8 cellular contexts compared by ENCODE assay signal in genomic region chr9:97633859-97634485, GRCh38. TPM values are rescaled to one million over a fixed set of nuclear protein-coding genes. Genes with fewer than 3 reads are reported as not detected.
DNase-seq lines count a peak whose midpoint lies in the region; ATAC-seq and TF ChIP-seq lines count a peak whose summit lies in the region.

No MANE protein-coding gene starts in this region.

- H3K27ac ChIP-seq in A673 (ENCODE audit: low read depth, low read length, poor library complexity, severe bottlenecking) (peak overlapping the region; percentile 99), OCI-LY7 (ENCODE audit: low read depth, low read length, poor library complexity, severe bottlenecking) (peak overlapping the region; percentile 89), ectodermal cell (ENCODE audit: insufficient read depth, low read depth, low read length, poor library complexity, severe bottlenecking) (peak overlapping the region; percentile 100)

- WGBS in ectodermal cell, 2 experiments = 1% methylated on average over 42 of the region's 42 CpGs

- H3K4me3 ChIP-seq in A673 (ENCODE audit: low read depth, low read length, poor library complexity, severe bottlenecking) (peak overlapping the region; percentile 96), OCI-LY7 (ENCODE audit: low read depth, low read length, poor library complexity, severe bottlenecking) (peak overlapping the region; percentile 97), ectodermal cell (ENCODE audit: insufficient read depth, low read depth, low read length) (peak overlapping the region; percentile 86), mucosa of stomach (ENCODE audit: low read length) (peak overlapping the region; percentile 52)

- H3K9me3 ChIP-seq in A673 (ENCODE audit: low read depth, low read length, poor library complexity, severe bottlenecking) (no peaks in the 10 kb centered on the region), OCI-LY7 (ENCODE audit: low read length) (no peaks in the 10 kb centered on the region), ectodermal cell (ENCODE audit: control insufficient read depth, low read length) (no peaks in the 10 kb centered on the region), mucosa of stomach (ENCODE audit: control insufficient read depth, low read length) (no peaks in the 10 kb centered on the region)

- H3K27me3 ChIP-seq in A673 (replicated peaks; ENCODE audit: insufficient read depth, low read depth, low read length, poor library complexity) (no peaks in the 10 kb centered on the region), ectodermal cell (ENCODE audit: control insufficient read depth, insufficient read depth, low read length, poor library complexity, severe bottlenecking) (no peaks in the 10 kb centered on the region), mucosa of stomach (ENCODE audit: control insufficient read depth, insufficient read depth, low read length) (no peaks in the 10 kb centered on the region)

- DNase-seq in A673 (ENCODE audit: low spot score) = no peak
- DNase-seq in OCI-LY7 (ENCODE audit: low spot score) = peak; percentile 28
- DNase-seq in HUDEP-2 (lab: John Stamatoyannopoulos, UW; ENCODE audit: unreplicated experiment in 76 of 76) = no peak
- DNase-seq in cerebellum (ENCODE audit: low spot score) = no peak

- H3K36me3 ChIP-seq in A673 (ENCODE audit: insufficient read depth, low read length, poor library complexity, severe bottlenecking) (no peaks in the 10 kb centered on the region), OCI-LY7 (ENCODE audit: insufficient read depth, low read length) (peaks cover 39% of the 10 kb centered on the region), ectodermal cell (ENCODE audit: control insufficient read depth, insufficient read depth, low read length) (no peaks in the 10 kb centered on the region), mucosa of stomach (ENCODE audit: control insufficient read depth, insufficient read depth, low read length) (no peaks in the 10 kb centered on the region)

- H2AFZ ChIP-seq in OCI-LY7 (ENCODE audit: low read length) = peak overlapping the region; percentile 60

- no peaks in the 10 kb centered on the region for H3K9me2 ChIP-seq in OCI-LY7 (ENCODE audit: insufficient read depth, low read length)

- BruUV-seq in A673 (replicated peaks; lab: Mats Ljungman, UMichigan) (no TSS peak), OCI-LY7 (replicated peaks; lab: Mats Ljungman, UMichigan) (no TSS peak)

- H3K4me2 ChIP-seq in OCI-LY7 (ENCODE audit: low read length) = peak overlapping the region; percentile 67

- no peak for TF ChIP-seq CTCF in A673 (conservative IDR thresholded peaks at IDR 0.05; ENCODE audit: low read depth, low read length)
- no peak for TF ChIP-seq CTCF in OCI-LY7 (conservative IDR thresholded peaks at IDR 0.05; ENCODE audit: low read length)

- POLR2A ChIA-PET in A673 (lab: Charles Lee; ENCODE audit: low non-redundant PET) (no interaction called here), OCI-LY7 (lab: Charles Lee) (interaction anchor here (0.9 to 2.8 kb wide), 8 partner anchors 12 to 760 kb away, joined by 3 to 22 read pairs (median 5); partner anchors contain the start of gene XPA)

- intact Hi-C loops in A673 (cut with micrococcal nuclease; ENCODE audit: unreplicated experiment) (no loop called here), OCI-LY7 (cut with micrococcal nuclease; ENCODE audit: unreplicated experiment) (loop anchor here (1.0 to 10.0 kb wide), 5 partner anchors 63 to 1757 kb away; partner anchors contain the start of genes ERCC6L2, TBC1D2, XPA and ZNF367)

- H4K20me1 ChIP-seq in OCI-LY7 (ENCODE audit: insufficient read depth, low read length) = peaks cover 33% of the 10 kb centered on the region

- H3K79me2 ChIP-seq in OCI-LY7 (ENCODE audit: insufficient read depth, low read depth, low read length) = peaks cover 92% of the 10 kb centered on the region

- CTCF ChIA-PET in A673 (lab: Charles Lee) = interaction anchor here (0.5 kb wide), 1 partner anchor 19 kb away, joined by 3 read pairs; no protein-coding TSS in a partner anchor
- CTCF ChIA-PET in OCI-LY7 (lab: Charles Lee; ENCODE audit: unreplicated experiment) = interaction anchor here (0.6 to 1.3 kb wide), 3 partner anchors 12 to 216 kb away, joined by 3 to 4 read pairs (median 3); partner anchors contain the start of gene XPA

- H3K9ac ChIP-seq in mucosa of stomach (ENCODE audit: low read length) = peak overlapping the region; percentile 98

- H3K4me1 ChIP-seq in A673 (ENCODE audit: insufficient read depth, low read length, poor library complexity, severe bottlenecking) (peaks cover 16% of the 10 kb centered on the region), OCI-LY7 (ENCODE audit: insufficient read depth, low read length, poor library complexity, severe bottlenecking) (peaks cover 47% of the 10 kb centered on the region), ectodermal cell (ENCODE audit: control insufficient read depth, insufficient read depth, low read length) (peaks cover 5% of the 10 kb centered on the region), mucosa of stomach (ENCODE audit: control insufficient read depth, insufficient read depth, low read length) (peaks cover 6% of the 10 kb centered on the region)

- ATAC-seq in GM19395 (IDR thresholded peaks at IDR 0.05; ENCODE audit: unreplicated experiment) = peak; percentile 7
- no peak for ATAC-seq in GM21381 (IDR thresholded peaks at IDR 0.05; ENCODE audit: unreplicated experiment)

RNA-seq across cellular contexts. Expression of gene NCBP1, which starts 0.4 kb away (rescaled TPM):
- 49.8 and 57.9 TPM in 2 replicates for total RNA-seq in A673 (2021)
- 35.8 and 37.8 TPM in 2 replicates for total RNA-seq in OCI-LY7 (2014; rRNA removed; shearing (Covaris generic))
- 54.7 and 57.5 TPM in 2 replicates for total RNA-seq in OCI-LY7 (2022)
- polyA plus RNA-seq in ectodermal cell (2013, experiment 1 of 4) = 47.2 TPM
- polyA plus RNA-seq in ectodermal cell (2013, experiment 2 of 4) = 51.7 TPM
- 33.2 TPM for polyA plus RNA-seq in ectodermal cell (2013, experiment 3 of 4)
- polyA plus RNA-seq in ectodermal cell (2013, experiment 4 of 4) = 36.5 TPM
- 47.0 TPM for total RNA-seq in cerebellum

RNA-seq across cellular contexts. Expression of gene TSTD2, which starts 0.8 kb away (rescaled TPM):
- total RNA-seq in A673 (2021) (29.7 and 31.2 TPM in 2 replicates), OCI-LY7 (2022) (22.0 and 24.1 TPM in 2 replicates), cerebellum (37.8 TPM)
- total RNA-seq in OCI-LY7 (2014; rRNA removed; shearing (Covaris generic)) = 15.8 and 17.1 TPM in 2 replicates
- 32.6 TPM for polyA plus RNA-seq in ectodermal cell (2013, experiment 1 of 4)
- 38.8 TPM for polyA plus RNA-seq in ectodermal cell (2013, experiment 2 of 4)
- 26.0 TPM for polyA plus RNA-seq in ectodermal cell (2013, experiment 3 of 4)
- polyA plus RNA-seq in ectodermal cell (2013, experiment 4 of 4) = 30.9 TPM
